Comparison of ENCODE assay signal across 1 cellular context in genomic region chr11:120532511-120533196, GRCh38.
TF ChIP-seq lines count a peak whose summit lies in the region.

No MANE protein-coding gene starts in this region.

TF ChIP-seq in K562, 482 proteins besides CTCF, POLR2A, EP300 and RAD21:
- TF ChIP-seq ATF6 (CRISPR knock-in tag; IDR thresholded peaks at IDR 0.05) (no peak), ATF3 (IDR thresholded peaks at IDR 0.05) (peak; percentile 36), ATF3 (CRISPR knock-in tag; conservative IDR thresholded peaks at IDR 0.05) (no peak), SUPT5H (IDR thresholded peaks at IDR 0.05) (no peak), CEBPG (CRISPR knock-in tag; IDR thresholded peaks at IDR 0.05) (no peak), CEBPG (tag; conservative IDR thresholded peaks at IDR 0.05 in 1 of 2, IDR thresholded peaks at IDR 0.05 in 1 of 2) (0 out of 4 replicates have a peak, but pooled peaks have one; percentile 17 to 19), ZFP36 (IDR thresholded peaks at IDR 0.05; ENCODE audit: low read depth, low read length, partially characterized antibody) (peak; percentile 91), SNRNP70 (optimal IDR thresholded peaks at IDR 0.05; ENCODE audit: low read depth, low read length) (no peak)
